In the genomic region with DNA sequence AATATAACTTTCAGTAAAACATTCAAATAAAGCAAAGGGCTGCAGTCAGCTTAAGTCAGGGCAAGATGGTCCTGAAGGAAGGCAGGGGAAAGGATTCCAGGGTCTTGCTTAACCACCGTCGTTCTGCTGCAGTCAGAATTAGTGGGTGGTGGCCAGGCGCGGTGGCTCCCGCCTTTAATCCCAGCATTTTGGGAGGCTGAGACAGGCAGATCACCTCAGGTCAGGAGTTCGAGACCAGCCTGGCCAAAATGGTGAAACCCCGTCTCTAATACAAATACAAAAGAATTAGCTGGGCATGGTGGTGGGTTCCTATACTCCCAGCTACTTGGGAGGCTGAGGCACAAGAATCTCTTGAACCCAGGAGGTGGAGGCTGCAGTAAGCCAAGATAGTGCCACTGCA, we compare ENCODE assay signal across 32 cellular contexts. TPM values are rescaled to one million over a fixed set of nuclear protein-coding genes. Genes with fewer than 3 reads are reported as not detected.
"Had no signal": no experiment of that assay in that cellular context is flagged by ENCODE, and none has a peak within 500 bp of the region (broad histone marks: within the 10 kb centered on the region; RNA-seq: fewer than 3 reads in every experiment).

No MANE protein-coding gene starts in this region.

- DNase-seq: stimulated activated CD4-positive, alpha-beta T cell treated with anti-CD3 and anti-CD28 coated beads, Interleukin-2, amount 100 ng/mL, for 48 hours; stimulated activated CD4-positive, alpha-beta T cell treated with anti-CD3 and anti-CD28 coated beads, Interleukin-4, amount 100 ng/mL, for 1 hour; stimulated activated CD4-positive, alpha-beta T cell treated with anti-CD3 and anti-CD28 coated beads, Interleukin-4, amount 100 ng/mL, for 24 hours; stimulated activated CD4-positive, alpha-beta T cell treated with anti-CD3 and anti-CD28 coated beads, Interleukin-4, amount 100 ng/mL, for 4 hours; stimulated activated CD8-positive, alpha-beta memory T cell treated with anti-CD3 and anti-CD28 coated beads, Interleukin-4, amount 100 ng/mL, for 48 hours; stimulated activated naive B cell treated with anti-CD40 and anti-IgM and Interleukin-4, amounts not matched to agents 10 μg/mL and 1 μg/mL and 100 μg/mL, for 72 hours; stimulated activated naive CD4-positive, alpha-beta T cell; stimulated activated naive CD4-positive, alpha-beta T cell treated with Interleukin-2 at 50 U/mL for 16 hours; stimulated activated naive CD8-positive, alpha-beta T cell treated with anti-CD3 and anti-CD28 coated beads, Interleukin-15, amount 100 ng/mL, for 72 hours; stimulated activated naive CD8-positive, alpha-beta T cell treated with anti-CD3 and anti-CD28 coated beads, Interleukin-15, Interleukin-2, amounts not matched to agents 100 U/mL and 50 U/mL, for 24 hours; stomach; substantia nigra; testis; thyroid gland; tibial artery; transverse colon; trophoblast cell; upper lobe of left lung; upper lobe of right lung; uterus had no signal

- H3K4me1 ChIP-seq: stomach, suprapubic skin, testis, thyroid gland, tibial nerve, upper lobe of left lung, upper lobe of right lung, uterus, vagina had no signal

- H3K27ac Mint-ChIP-seq: stimulated activated effector memory CD8-positive, alpha-beta T cell treated with anti-CD3 and anti-CD28 coated beads, Interleukin-12 subunit alpha, Interleukin-12 subunit beta, amount 100 ng/mL, for 72 hours; stimulated activated memory B cell treated with anti-CD40 and anti-IgM and Interleukin-4, amounts not matched to agents 10 μg/mL and 1 μg/mL and 100 μg/mL, for 72 hours; stimulated activated naive B cell treated with anti-CD40 and anti-IgM and Interleukin-4, amounts not matched to agents 10 μg/mL and 1 μg/mL and 100 μg/mL, for 72 hours; stimulated activated naive CD8-positive, alpha-beta T cell treated with anti-CD3 and anti-CD28 coated beads, Interleukin-15, amount 100 ng/mL, for 72 hours; stimulated activated naive CD8-positive, alpha-beta T cell treated with anti-CD3 and anti-CD28 coated beads, Interleukin-15, Interleukin-2, amounts not matched to agents 100 ng/mL and 50 ng/mL, for 24 hours had no signal

- H3K27me3 ChIP-seq: stomach, suprapubic skin, testis, thyroid gland, tibial artery, tibial nerve, transverse colon, upper lobe of left lung, upper lobe of right lung, uterus, vagina had no signal

- H3K27me3 Mint-ChIP-seq: stimulated activated memory B cell treated with anti-CD40 and anti-IgM and Interleukin-4, amounts not matched to agents 10 μg/mL and 1 μg/mL and 100 μg/mL, for 72 hours; type B pancreatic cell had no signal

- H3K36me3 Mint-ChIP-seq: stimulated activated effector memory CD8-positive, alpha-beta T cell treated with anti-CD3 and anti-CD28 coated beads, Interleukin-12 subunit alpha, Interleukin-12 subunit beta, amount 100 ng/mL, for 72 hours; stimulated activated memory B cell treated with anti-CD40 and anti-IgM and Interleukin-4, amounts not matched to agents 10 μg/mL and 1 μg/mL and 100 μg/mL, for 72 hours; stimulated activated naive B cell treated with anti-CD40 and anti-IgM and Interleukin-4, amounts not matched to agents 10 μg/mL and 1 μg/mL and 100 μg/mL, for 72 hours; type B pancreatic cell had no signal

- H3K9me3 Mint-ChIP-seq: stimulated activated effector memory CD8-positive, alpha-beta T cell treated with anti-CD3 and anti-CD28 coated beads, Interleukin-12 subunit alpha, Interleukin-12 subunit beta, amount 100 ng/mL, for 72 hours; stimulated activated memory B cell treated with anti-CD40 and anti-IgM and Interleukin-4, amounts not matched to agents 10 μg/mL and 1 μg/mL and 100 μg/mL, for 72 hours; stimulated activated naive B cell treated with anti-CD40 and anti-IgM and Interleukin-4, amounts not matched to agents 10 μg/mL and 1 μg/mL and 100 μg/mL, for 72 hours; stimulated activated naive CD8-positive, alpha-beta T cell treated with anti-CD3 and anti-CD28 coated beads, Interleukin-15, amount 100 ng/mL, for 72 hours; stimulated activated naive CD8-positive, alpha-beta T cell treated with anti-CD3 and anti-CD28 coated beads, Interleukin-15, Interleukin-2, amounts not matched to agents 100 ng/mL and 50 ng/mL, for 24 hours; type B pancreatic cell had no signal

- H3K36me3 ChIP-seq: stomach, suprapubic skin, thoracic aorta, thyroid gland, tibial artery, tibial nerve, transverse colon, upper lobe of left lung, upper lobe of right lung, uterus, vagina had no signal

- H3K27ac ChIP-seq: stomach, suprapubic skin, testis, thoracic aorta, thyroid gland, tibial artery, tibial nerve, transverse colon, upper lobe of left lung, upper lobe of right lung, uterus, vagina had no signal

- H3K4me3 Mint-ChIP-seq: stimulated activated effector memory CD8-positive, alpha-beta T cell treated with anti-CD3 and anti-CD28 coated beads, Interleukin-12 subunit alpha, Interleukin-12 subunit beta, amount 100 ng/mL, for 72 hours; stimulated activated memory B cell treated with anti-CD40 and anti-IgM and Interleukin-4, amounts not matched to agents 10 μg/mL and 1 μg/mL and 100 μg/mL, for 72 hours; stimulated activated naive B cell treated with anti-CD40 and anti-IgM and Interleukin-4, amounts not matched to agents 10 μg/mL and 1 μg/mL and 100 μg/mL, for 72 hours; stimulated activated naive CD8-positive, alpha-beta T cell treated with anti-CD3 and anti-CD28 coated beads, Interleukin-15, amount 100 ng/mL, for 72 hours; stimulated activated naive CD8-positive, alpha-beta T cell treated with anti-CD3 and anti-CD28 coated beads, Interleukin-15, Interleukin-2, amounts not matched to agents 100 ng/mL and 50 ng/mL, for 24 hours; type B pancreatic cell had no signal

- H3K4me1 Mint-ChIP-seq: stimulated activated effector memory CD8-positive, alpha-beta T cell treated with anti-CD3 and anti-CD28 coated beads, Interleukin-12 subunit alpha, Interleukin-12 subunit beta, amount 100 ng/mL, for 72 hours; stimulated activated memory B cell treated with anti-CD40 and anti-IgM and Interleukin-4, amounts not matched to agents 10 μg/mL and 1 μg/mL and 100 μg/mL, for 72 hours; stimulated activated naive B cell treated with anti-CD40 and anti-IgM and Interleukin-4, amounts not matched to agents 10 μg/mL and 1 μg/mL and 100 μg/mL, for 72 hours; stimulated activated naive CD8-positive, alpha-beta T cell treated with anti-CD3 and anti-CD28 coated beads, Interleukin-15, amount 100 ng/mL, for 72 hours had no signal

- H3K4me3 ChIP-seq: stomach, suprapubic skin, testis, thoracic aorta, thyroid gland, tibial artery, tibial nerve, transverse colon, upper lobe of left lung, upper lobe of right lung, uterus, vagina had no signal

- ATAC-seq: stimulated activated effector memory CD8-positive, alpha-beta T cell treated with anti-CD3 and anti-CD28 coated beads, Interleukin-12 subunit alpha, Interleukin-12 subunit beta, amount 100 ng/mL, for 72 hours; stimulated activated memory B cell treated with anti-CD40 and anti-IgM and Interleukin-4, amounts not matched to agents 10 μg/mL and 1 μg/mL and 100 μg/mL, for 72 hours; stimulated activated naive B cell treated with anti-CD40 and anti-IgM and Interleukin-4, amounts not matched to agents 10 μg/mL and 1 μg/mL and 100 μg/mL, for 72 hours; stimulated activated naive CD8-positive, alpha-beta T cell treated with anti-CD3 and anti-CD28 coated beads, Interleukin-15, amount 100 ng/mL, for 72 hours; stimulated activated naive CD8-positive, alpha-beta T cell treated with anti-CD3 and anti-CD28 coated beads, Interleukin-15, Interleukin-2, amounts not matched to agents 100 U/mL and 50 U/mL, for 24 hours; upper lobe of right lung had no signal

- H3K9me3 ChIP-seq: stomach, suprapubic skin, testis, thoracic aorta, thyroid gland, tibial artery, tibial nerve, transverse colon, upper lobe of left lung, upper lobe of right lung, uterus, vagina had no signal

RNA-seq across cellular contexts. Expression of a gene that starts 13.6 kb away (rescaled TPM):
- total RNA-seq: stomach, subcutaneous adipose tissue, suprapubic skin, temporal lobe, testis, thoracic aorta, thyroid gland, tibial nerve, transverse colon, upper lobe of left lung, upper lobe of right lung, ureter, urinary bladder, uterus, vagina had no signal

RNA-seq across cellular contexts. Expression of a gene that starts 17.1 kb away (rescaled TPM):
- total RNA-seq: stomach, subcutaneous adipose tissue, suprapubic skin, temporal lobe, testis, thoracic aorta, thyroid gland, tibial nerve, transverse colon, upper lobe of left lung, upper lobe of right lung, ureter, urinary bladder, uterus, vagina had no signal

RNA-seq across cellular contexts. Expression of a gene that starts 34.7 kb away (rescaled TPM):
- total RNA-seq: stomach, subcutaneous adipose tissue, temporal lobe, testis, thoracic aorta, thyroid gland, tibial nerve, transverse colon, upper lobe of left lung, upper lobe of right lung, ureter, urinary bladder, uterus, vagina had no signal

RNA-seq across cellular contexts. Expression of a gene that starts 44.4 kb away (rescaled TPM):
- total RNA-seq: stomach, subcutaneous adipose tissue, suprapubic skin, temporal lobe, testis, thoracic aorta, thyroid gland, tibial nerve, transverse colon, upper lobe of left lung, upper lobe of right lung, ureter, urinary bladder, uterus, vagina had no signal
